Comparison of ENCODE assay signal across 1 cellular context in genomic region chr2:231680284-231680991, GRCh38.
TF ChIP-seq lines count a peak whose summit lies in the region.

No MANE protein-coding gene starts in this region.

TF ChIP-seq in GM12878, 131 proteins besides CTCF, POLR2A, EP300 and RAD21 (continued from another document):
- TF ChIP-seq ZNF207 (IDR thresholded peaks at IDR 0.05; ENCODE audit: borderline replicate concordance) = no peak
- no peak for TF ChIP-seq ZNF622 (IDR thresholded peaks at IDR 0.05)
- TF ChIP-seq ZNF217 (IDR thresholded peaks at IDR 0.05) = no peak
- peak; percentile 54; the same call in 1 of the 2 replicates for TF ChIP-seq ZBTB33 (IDR thresholded peaks at IDR 0.05)
- TF ChIP-seq IKZF2 (IDR thresholded peaks at IDR 0.05) = no peak
- no peak for TF ChIP-seq BCL11A (IDR thresholded peaks at IDR 0.05; ENCODE audit: low read depth, low read length)
- TF ChIP-seq MLLT1 (IDR thresholded peaks at IDR 0.05) = peak; percentile 69
- TF ChIP-seq SP1 (IDR thresholded peaks at IDR 0.05; ENCODE audit: low read depth, low read length) = no peak
- TF ChIP-seq NFXL1 (IDR thresholded peaks at IDR 0.05; ENCODE audit: borderline replicate concordance) = no peak
- TF ChIP-seq ATF2 (IDR thresholded peaks at IDR 0.05; ENCODE audit: low read length) = no peak
- TF ChIP-seq BCL3 (IDR thresholded peaks at IDR 0.05; ENCODE audit: borderline replicate concordance, insufficient read depth, low read depth, low read length, poor library complexity, severe bottlenecking) = no peak
